8 cellular contexts compared by ENCODE assay signal in the genomic region with DNA sequence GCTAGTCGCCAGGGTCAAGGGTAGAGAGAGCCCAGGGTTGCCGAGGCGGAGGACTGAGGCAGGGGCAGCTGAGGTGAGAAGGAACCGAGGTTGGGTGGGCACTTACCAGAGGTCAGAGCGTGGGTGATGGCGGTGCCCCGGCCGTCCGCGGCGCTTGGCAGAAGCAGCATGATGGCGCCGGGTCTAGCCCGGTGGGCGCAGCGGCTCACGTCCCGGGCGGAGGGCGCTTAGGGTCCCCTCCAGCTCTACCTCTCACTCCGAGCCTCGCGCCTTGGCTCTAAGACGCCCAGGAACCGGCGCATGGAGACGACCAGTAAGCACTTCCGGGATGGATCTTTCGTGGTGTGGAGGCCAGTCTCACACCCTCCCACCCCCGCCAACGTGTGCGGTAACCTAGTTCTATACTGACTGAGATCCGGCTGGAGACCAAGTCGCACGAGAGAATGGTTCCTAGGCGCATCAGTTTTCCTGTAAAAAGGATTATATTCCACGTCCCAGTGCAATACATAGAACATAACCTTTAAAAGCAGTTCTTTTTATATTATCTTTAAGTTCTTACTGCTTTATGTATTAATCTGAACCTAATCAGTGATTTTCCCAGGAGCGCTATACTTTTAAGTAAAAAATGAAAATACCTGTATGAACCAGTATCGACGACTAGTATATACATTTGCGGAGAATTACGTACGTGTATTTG.
DNase-seq lines count a peak whose midpoint lies in the region; ATAC-seq and TF ChIP-seq lines count a peak whose summit lies in the region.

A gene with protein sequence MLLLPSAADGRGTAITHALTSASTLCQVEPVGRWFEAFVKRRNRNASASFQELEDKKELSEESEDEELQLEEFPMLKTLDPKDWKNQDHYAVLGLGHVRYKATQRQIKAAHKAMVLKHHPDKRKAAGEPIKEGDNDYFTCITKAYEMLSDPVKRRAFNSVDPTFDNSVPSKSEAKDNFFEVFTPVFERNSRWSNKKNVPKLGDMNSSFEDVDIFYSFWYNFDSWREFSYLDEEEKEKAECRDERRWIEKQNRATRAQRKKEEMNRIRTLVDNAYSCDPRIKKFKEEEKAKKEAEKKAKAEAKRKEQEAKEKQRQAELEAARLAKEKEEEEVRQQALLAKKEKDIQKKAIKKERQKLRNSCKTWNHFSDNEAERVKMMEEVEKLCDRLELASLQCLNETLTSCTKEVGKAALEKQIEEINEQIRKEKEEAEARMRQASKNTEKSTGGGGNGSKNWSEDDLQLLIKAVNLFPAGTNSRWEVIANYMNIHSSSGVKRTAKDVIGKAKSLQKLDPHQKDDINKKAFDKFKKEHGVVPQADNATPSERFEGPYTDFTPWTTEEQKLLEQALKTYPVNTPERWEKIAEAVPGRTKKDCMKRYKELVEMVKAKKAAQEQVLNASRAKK (minus strand): TSS at position 315 of the 697 bp plus-strand sequence. CDS start 145 bp downstream, at position 170.

- H3K4me3 ChIP-seq in retinal pigment epithelial cell (ENCODE audit: low read length), result peak within 1 kb of the TSS; percentile 95

- ATAC-seq in GM18511 (IDR thresholded peaks at IDR 0.05; ENCODE audit: unreplicated experiment) (peak; percentile 77), HG03025 (IDR thresholded peaks at IDR 0.05; ENCODE audit: low FRiP score, unreplicated experiment) (peak; percentile 78)

- DNase-seq in NCI-H2029 treated with DMSO at 0.1 percent for 48 hours (lab: John Stamatoyannopoulos, UW) (peak; percentile 86), T1000 (lab: John Stamatoyannopoulos, UW) (peak; percentile 56), astrocyte of the hippocampus (ENCODE audit: low read depth, low spot score) (peak; percentile 94), hypothalamus (lab: John Stamatoyannopoulos, UW) (peak; percentile 16 to 91 (median 72)), retinal pigment epithelial cell (ENCODE audit: low read depth) (peak; percentile 78), cortex of kidney (lab: John Stamatoyannopoulos, UW) (no peak)

- TF ChIP-seq CTCF in retinal pigment epithelial cell (conservative IDR thresholded peaks at IDR 0.05; ENCODE audit: low read depth, low read length), result no peak
